Comparison of ENCODE assay signal across 23 cellular contexts in genomic region chr9:130554606-130555005, GRCh38.
"Had no signal": no experiment of that assay in that cellular context is flagged by ENCODE, and none has a peak within 500 bp of the region (broad histone marks: within the 10 kb centered on the region; RNA-seq: fewer than 3 reads in every experiment).

No MANE protein-coding gene starts in this region.

- H3K9me3 ChIP-seq: colonic mucosa, esophagus muscularis mucosa, esophagus squamous epithelium, gastrocnemius medialis had no signal

- H3K4me3 ChIP-seq: colonic mucosa, coronary artery, dorsolateral prefrontal cortex, esophagus muscularis mucosa, esophagus squamous epithelium, gastrocnemius medialis, gastroesophageal sphincter, heart left ventricle, heart right ventricle had no signal

- H3K27me3 ChIP-seq: colonic mucosa, foreskin keratinocyte had no signal

- H3K4me1 ChIP-seq: colonic mucosa, esophagus muscularis mucosa, gastrocnemius medialis, gastroesophageal sphincter, heart left ventricle, heart right ventricle had no signal

- DNase-seq: colonic mucosa; cortex of kidney; dermis blood vessel endothelial cell; dorsolateral prefrontal cortex; effector CD4-positive, alpha-beta T cell; effector CD8-positive, alpha-beta T cell; effector memory CD4-positive, alpha-beta T cell; effector memory CD8-positive, alpha-beta T cell; endodermal cell; erythroblast; esophagus squamous epithelium; foreskin fibroblast; foreskin keratinocyte; foreskin melanocyte; gastrocnemius medialis; glutamatergic neuron; head of caudate nucleus; heart left ventricle; heart right ventricle had no signal

- H3K27ac ChIP-seq: colonic mucosa, coronary artery, dorsolateral prefrontal cortex, epithelial cell of prostate, esophagus muscularis mucosa, esophagus squamous epithelium, foreskin keratinocyte, gastrocnemius medialis, gastroesophageal sphincter, heart left ventricle, heart right ventricle had no signal

- H3K36me3 ChIP-seq: colonic mucosa, esophagus muscularis mucosa, esophagus squamous epithelium, gastrocnemius medialis, gastroesophageal sphincter, heart left ventricle, heart right ventricle had no signal
